Comparison of ENCODE assay signal across 14 cellular contexts in the genomic region with DNA sequence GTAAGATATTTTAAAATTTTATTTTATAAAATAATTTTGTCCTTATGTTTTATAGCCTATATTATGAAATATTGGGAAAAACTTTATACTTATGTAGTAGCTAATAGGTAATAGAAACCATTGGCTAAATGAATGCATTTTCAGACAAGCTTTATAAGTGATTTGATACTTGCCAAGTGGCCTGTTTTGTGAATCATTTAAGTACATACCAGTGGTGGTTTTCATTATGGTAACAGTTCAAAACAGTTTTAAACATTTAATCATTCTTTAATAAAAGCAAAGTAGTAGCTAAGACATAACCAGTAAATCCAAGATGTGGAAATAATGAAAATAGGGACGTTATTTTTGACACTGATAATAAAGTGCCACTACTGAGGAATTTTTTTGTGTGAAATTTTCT.
"Had no signal": no experiment of that assay in that cellular context is flagged by ENCODE, and none has a peak within 500 bp of the region (broad histone marks: within the 10 kb centered on the region; RNA-seq: fewer than 3 reads in every experiment).

No MANE protein-coding gene starts in this region.

- H3K9me3 ChIP-seq: gastrocnemius medialis, heart right ventricle, thoracic aorta had no signal

- H3K27me3 Mint-ChIP-seq: activated CD8-positive, alpha-beta T cell treated with anti-CD3 and anti-CD28 coated beads for 36 hours; dendritic cell treated with granulocyte-macrophage colony-stimulating factor and Interleukin-4, amounts not matched to agents 40 ng/mL and 50 ng/mL, for 4 days; effector memory CD8-positive, alpha-beta T cell; stimulated activated naive CD8-positive, alpha-beta T cell treated with anti-CD3 and anti-CD28 coated beads, Interleukin-15, Interleukin-2, amounts not matched to agents 100 ng/mL and 50 ng/mL, for 24 hours had no signal

- H3K9me3 Mint-ChIP-seq: activated CD8-positive, alpha-beta T cell treated with anti-CD3 and anti-CD28 coated beads for 36 hours; activated naive CD4-positive, alpha-beta T cell treated with anti-CD3 and anti-CD28 coated beads for 36 hours; dendritic cell treated with granulocyte-macrophage colony-stimulating factor and Interleukin-4, amounts not matched to agents 40 ng/mL and 50 ng/mL, for 4 days; effector memory CD8-positive, alpha-beta T cell; stimulated activated naive CD8-positive, alpha-beta T cell treated with anti-CD3 and anti-CD28 coated beads, Interleukin-15, Interleukin-2, amounts not matched to agents 100 ng/mL and 50 ng/mL, for 24 hours had no signal

- H3K27ac Mint-ChIP-seq: activated CD8-positive, alpha-beta T cell treated with anti-CD3 and anti-CD28 coated beads for 36 hours; activated naive CD4-positive, alpha-beta T cell treated with anti-CD3 and anti-CD28 coated beads for 36 hours; dendritic cell treated with granulocyte-macrophage colony-stimulating factor and Interleukin-4, amounts not matched to agents 40 ng/mL and 50 ng/mL, for 4 days; effector memory CD8-positive, alpha-beta T cell; stimulated activated naive CD8-positive, alpha-beta T cell treated with anti-CD3 and anti-CD28 coated beads, Interleukin-15, Interleukin-2, amounts not matched to agents 100 ng/mL and 50 ng/mL, for 24 hours had no signal

- H3K27ac ChIP-seq: brain microvascular endothelial cell, gastrocnemius medialis, heart right ventricle, thoracic aorta, VCaP had no signal

- DNase-seq: activated CD8-positive, alpha-beta memory T cell treated with anti-CD3 and anti-CD28 coated beads, Interleukin-2, amount 50 U/mL, for 4 hours; activated CD8-positive, alpha-beta T cell treated with anti-CD3 and anti-CD28 coated beads for 36 hours; activated naive CD4-positive, alpha-beta T cell treated with anti-CD3 and anti-CD28 coated beads for 36 hours; brain microvascular endothelial cell; effector memory CD8-positive, alpha-beta T cell; gastrocnemius medialis; heart right ventricle; stimulated activated CD4-positive, alpha-beta T cell treated with anti-CD3 and anti-CD28 coated beads, Interleukin-15, amount 100 ng/mL, for 24 hours; stimulated activated CD4-positive, alpha-beta T cell treated with anti-CD3 and anti-CD28 coated beads, Interleukin-4, amount 100 ng/mL, for 24 hours; SW 1271 had no signal

- H3K4me3 Mint-ChIP-seq: activated CD8-positive, alpha-beta T cell treated with anti-CD3 and anti-CD28 coated beads for 36 hours; activated naive CD4-positive, alpha-beta T cell treated with anti-CD3 and anti-CD28 coated beads for 36 hours; dendritic cell treated with granulocyte-macrophage colony-stimulating factor and Interleukin-4, amounts not matched to agents 40 ng/mL and 50 ng/mL, for 4 days; effector memory CD8-positive, alpha-beta T cell; stimulated activated naive CD8-positive, alpha-beta T cell treated with anti-CD3 and anti-CD28 coated beads, Interleukin-15, Interleukin-2, amounts not matched to agents 100 ng/mL and 50 ng/mL, for 24 hours had no signal

- H3K36me3 ChIP-seq: brain microvascular endothelial cell, gastrocnemius medialis, heart right ventricle, thoracic aorta had no signal

- H3K4me3 ChIP-seq: gastrocnemius medialis, heart right ventricle, thoracic aorta had no signal
